ENCODE assay signal across 16 cellular contexts in genomic region chr17:27562777-27563455, GRCh38.
DNase-seq lines count a peak whose midpoint lies in the region; ATAC-seq and TF ChIP-seq lines count a peak whose summit lies in the region.
"Had no signal": no experiment of that assay in that cellular context is flagged by ENCODE, and none has a peak within 500 bp of the region (broad histone marks: within the 10 kb centered on the region; RNA-seq: fewer than 3 reads in every experiment).

No MANE protein-coding gene starts in this region.

- 79 to 82% methylated on average over 8 of the region's 8 CpGs for WGBS in body of pancreas, 2 donors

- no peak for DNase-seq in right atrium auricular region (ENCODE audit: low spot score)
- DNase-seq in left cardiac atrium: no peak
- DNase-seq in body of pancreas: no peak
- DNase-seq in natural killer cell treated with Interleukin-12 subunit alpha and Interleukin-12 subunit beta and Interleukin-15 and Interleukin-18, amount 100 ng/mL, for 72 hours (ENCODE audit: low spot score): no peak
- no peak for DNase-seq in NCI-H446 (lab: John Stamatoyannopoulos, UW)
- no peak for DNase-seq in activated effector memory CD4-positive, alpha-beta T cell treated with Interleukin-2 at 50 U/mL for 16 hours
- DNase-seq: activated CD4-positive, CD25-positive, alpha-beta regulatory T cell treated with anti-CD3 and anti-CD28 coated beads, Interleukin-2, amount 50 U/mL, for 72 hours; activated T-cell treated with anti-CD3 and anti-CD28 coated beads, Interleukin-2, amount 50 U/mL, for 48 hours; KBM-7; kidney glomerular epithelial cell; NCI-H1105 treated with DMSO at 0.1 percent for 48 hours had no signal

- peak overlapping the region; percentile 8 to 19 for H3K27ac ChIP-seq in right atrium auricular region
- H3K27ac ChIP-seq in body of pancreas: peak overlapping the region in 3 of 4 donors; percentile 34 to 88 (median 84)

- ATAC-seq in left cardiac atrium (no peak), body of pancreas (no peak), GM21515 (IDR thresholded peaks at IDR 0.05; ENCODE audit: unreplicated experiment) (no peak)
- no peak for ATAC-seq in natural killer cell treated with Interleukin-12 subunit alpha and Interleukin-12 subunit beta and Interleukin-15 and Interleukin-18, amount 100 ng/mL, for 72 hours
- ATAC-seq: esophagus mucosa had no signal

- H3K9me3 Mint-ChIP-seq in natural killer cell treated with Interleukin-12 subunit alpha and Interleukin-12 subunit beta and Interleukin-15 and Interleukin-18, amount 100 ng/mL, for 72 hours: no peaks in the 10 kb centered on the region
- H3K9me3 Mint-ChIP-seq: dendritic cell treated with granulocyte-macrophage colony-stimulating factor and Interleukin-4, amounts not matched to agents 40 ng/mL and 50 ng/mL, for 4 days; stimulated activated naive CD8-positive, alpha-beta T cell treated with anti-CD3 and anti-CD28 coated beads, Interleukin-15, Interleukin-2, amounts not matched to agents 100 ng/mL and 50 ng/mL, for 24 hours had no signal

- H3K4me1 Mint-ChIP-seq in natural killer cell treated with Interleukin-12 subunit alpha and Interleukin-12 subunit beta and Interleukin-15 and Interleukin-18, amount 100 ng/mL, for 72 hours (ENCODE audit: low read depth in 2 of 2): peaks cover 42 to 43% of the 10 kb centered on the region in 2 donors

- H3K36me3 ChIP-seq in right atrium auricular region: no peaks in the 10 kb centered on the region
- no peaks in the 10 kb centered on the region for H3K36me3 ChIP-seq in body of pancreas (replicated peaks in 1 of 2; ENCODE audit: insufficient read depth in 1 of 2, low read depth in 2 of 2)

- no peaks in the 10 kb centered on the region for H3K9me3 ChIP-seq in right atrium auricular region
- no peaks in the 10 kb centered on the region for H3K9me3 ChIP-seq in body of pancreas

- H3K4me3 ChIP-seq in right atrium auricular region (no peak overlapping the region), body of pancreas (no peak overlapping the region)

- peaks cover 5% of the 10 kb centered on the region for H3K36me3 Mint-ChIP-seq in natural killer cell treated with Interleukin-12 subunit alpha and Interleukin-12 subunit beta and Interleukin-15 and Interleukin-18, amount 100 ng/mL, for 72 hours

- H3K27me3 ChIP-seq in right atrium auricular region (no peaks in the 10 kb centered on the region), body of pancreas (no peaks in the 10 kb centered on the region)

- intact Hi-C loops in left cardiac atrium (cut with DNase I): loop anchor here in 1 of 2 donors (5.0 kb wide), 2 partner anchors 34 to 71 kb away; no protein-coding TSS in a partner anchor
- intact Hi-C loops in body of pancreas (cut with DNase I): no loop called here

- peak overlapping the region; percentile 17 for H3K4me3 Mint-ChIP-seq in natural killer cell treated with Interleukin-12 subunit alpha and Interleukin-12 subunit beta and Interleukin-15 and Interleukin-18, amount 100 ng/mL, for 72 hours
- H3K4me3 Mint-ChIP-seq: dendritic cell treated with granulocyte-macrophage colony-stimulating factor and Interleukin-4, amounts not matched to agents 40 ng/mL and 50 ng/mL, for 4 days; stimulated activated naive CD8-positive, alpha-beta T cell treated with anti-CD3 and anti-CD28 coated beads, Interleukin-15, Interleukin-2, amounts not matched to agents 100 ng/mL and 50 ng/mL, for 24 hours had no signal

- no peak for TF ChIP-seq POLR2A in body of pancreas (IDR thresholded peaks at IDR 0.05)

- peak overlapping the region; percentile 43 to 75 for H3K27ac Mint-ChIP-seq in natural killer cell treated with Interleukin-12 subunit alpha and Interleukin-12 subunit beta and Interleukin-15 and Interleukin-18, amount 100 ng/mL, for 72 hours
- H3K27ac Mint-ChIP-seq: dendritic cell treated with granulocyte-macrophage colony-stimulating factor and Interleukin-4, amounts not matched to agents 40 ng/mL and 50 ng/mL, for 4 days; progenitor cell of endocrine pancreas; stimulated activated naive CD8-positive, alpha-beta T cell treated with anti-CD3 and anti-CD28 coated beads, Interleukin-15, Interleukin-2, amounts not matched to agents 100 ng/mL and 50 ng/mL, for 24 hours had no signal

- no peak for TF ChIP-seq CTCF in right atrium auricular region (IDR thresholded peaks at IDR 0.05)
- TF ChIP-seq CTCF in body of pancreas (IDR thresholded peaks at IDR 0.05): no peak

- no peaks in the 10 kb centered on the region for H3K27me3 Mint-ChIP-seq in natural killer cell treated with Interleukin-12 subunit alpha and Interleukin-12 subunit beta and Interleukin-15 and Interleukin-18, amount 100 ng/mL, for 72 hours
- H3K27me3 Mint-ChIP-seq: dendritic cell treated with granulocyte-macrophage colony-stimulating factor and Interleukin-4, amounts not matched to agents 40 ng/mL and 50 ng/mL, for 4 days; progenitor cell of endocrine pancreas; stimulated activated naive CD8-positive, alpha-beta T cell treated with anti-CD3 and anti-CD28 coated beads, Interleukin-15, Interleukin-2, amounts not matched to agents 100 ng/mL and 50 ng/mL, for 24 hours had no signal

- H3K4me1 ChIP-seq in right atrium auricular region (peaks cover 0 to 47% of the 10 kb centered on the region in 2 donors), body of pancreas (peaks cover 72% of the 10 kb centered on the region)
